21 cellular contexts compared by ENCODE assay signal in genomic region chr11:121583825-121584224, GRCh38.
A peak's percentile ranks its signal among the peaks of the same experiment; 100 is the strongest.
DNase-seq lines count a peak whose midpoint lies in the region; ATAC-seq lines count a peak whose summit lies in the region.
"Had no signal": no experiment of that assay in that cellular context is flagged by ENCODE, and none has a peak within 500 bp of the region (broad histone marks: within the 10 kb centered on the region; RNA-seq: fewer than 3 reads in every experiment).

No MANE protein-coding gene starts in this region.

- no peak for ATAC-seq in activated naive CD4-positive, alpha-beta T cell treated with anti-CD3 and anti-CD28 coated beads, Interleukin-2, amount 50 U/mL, for 72 hours
- ATAC-seq in activated naive CD8-positive, alpha-beta T cell treated with anti-CD3 and anti-CD28 coated beads, Interleukin-2, amount 10 ng/mL, durations not matched to agents 7 days and 5 days (ENCODE audit: low read depth), result no peak
- no peak for ATAC-seq in natural killer cell treated with Interleukin-12 subunit alpha and Interleukin-12 subunit beta and Interleukin-15 and Interleukin-18, amount 100 ng/mL, for 72 hours
- no peak for ATAC-seq in GM18873 (IDR thresholded peaks at IDR 0.05; ENCODE audit: low FRiP score, unreplicated experiment)
- ATAC-seq: left lung had no signal

- H3K9ac ChIP-seq in Karpas-422 (ENCODE audit: low read length), result no peak overlapping the region
- H3K9ac ChIP-seq: BLaER1 had no signal

- H3K27me3 ChIP-seq in Karpas-422 (ENCODE audit: low read length), result no peaks in the 10 kb centered on the region
- H3K27me3 ChIP-seq: BLaER1, left lung had no signal

- no peak overlapping the region for H2AFZ ChIP-seq in Karpas-422 (ENCODE audit: low read length)

- peak overlapping the region; percentile 69 for H3K27ac ChIP-seq in Karpas-422 (ENCODE audit: low read length)
- H3K27ac ChIP-seq: left lung had no signal

- peaks cover 12% of the 10 kb centered on the region; the same call in 1 of the 2 replicates for H3K79me2 ChIP-seq in Karpas-422 (ENCODE audit: low read length)

- no peaks in the 10 kb centered on the region for H4K20me1 ChIP-seq in Karpas-422 (ENCODE audit: insufficient read depth, low read depth, low read length)
- H4K20me1 ChIP-seq: BLaER1 had no signal

- H3K27ac Mint-ChIP-seq in activated naive CD4-positive, alpha-beta T cell treated with anti-CD3 and anti-CD28 coated beads, Interleukin-2, amount 10 ng/mL, durations not matched to agents 7 days and 5 days, result peak overlapping the region; percentile 77
- H3K27ac Mint-ChIP-seq in activated naive CD4-positive, alpha-beta T cell treated with anti-CD3 and anti-CD28 coated beads, Interleukin-2, amount 50 U/mL, for 72 hours, result no peak overlapping the region
- peak overlapping the region; percentile 39 for H3K27ac Mint-ChIP-seq in activated naive CD8-positive, alpha-beta T cell treated with anti-CD3 and anti-CD28 coated beads, Interleukin-2, amount 10 ng/mL, durations not matched to agents 7 days and 5 days
- peak overlapping the region; percentile 77 to 95 for H3K27ac Mint-ChIP-seq in natural killer cell treated with Interleukin-12 subunit alpha and Interleukin-12 subunit beta and Interleukin-15 and Interleukin-18, amount 100 ng/mL, for 72 hours

- CTCF ChIA-PET in activated naive CD4-positive, alpha-beta T cell treated with anti-CD3 and anti-CD28 coated beads, Interleukin-2, amount 10 ng/mL, durations not matched to agents 7 days and 5 days (lab: Charles Lee), result no interaction called here

- peaks cover 82% of the 10 kb centered on the region for H3K4me1 ChIP-seq in Karpas-422 (ENCODE audit: low read length)

- H3K9me3 ChIP-seq in Karpas-422 (ENCODE audit: low read length), result no peaks in the 10 kb centered on the region
- H3K9me3 ChIP-seq: left lung had no signal

- DNase-seq in activated naive CD4-positive, alpha-beta T cell treated with anti-CD3 and anti-CD28 coated beads, Interleukin-2, amount 10 ng/mL, durations not matched to agents 7 days and 5 days, result no peak
- no peak for DNase-seq in activated naive CD4-positive, alpha-beta T cell treated with anti-CD3 and anti-CD28 coated beads, Interleukin-2, amount 50 U/mL, for 72 hours (ENCODE audit: low spot score in 2 of 2)
- no peak for DNase-seq in Karpas-422
- no peak for DNase-seq in activated naive CD8-positive, alpha-beta T cell treated with anti-CD3 and anti-CD28 coated beads, Interleukin-2, amount 10 ng/mL, durations not matched to agents 7 days and 5 days
- no peak for DNase-seq in natural killer cell treated with Interleukin-12 subunit alpha and Interleukin-12 subunit beta and Interleukin-15 and Interleukin-18, amount 100 ng/mL, for 72 hours (ENCODE audit: low spot score)
- no peak for DNase-seq in NCI-H2171 (lab: John Stamatoyannopoulos, UW)
- no peak for DNase-seq in SHP77 (lab: John Stamatoyannopoulos, UW)
- DNase-seq: ACHN; activated CD4-positive, alpha-beta T cell treated with anti-CD3 and anti-CD28 coated beads for 4 hours; activated naive CD4-positive, alpha-beta T cell treated with anti-CD3 and anti-CD28 coated beads, Interleukin-2, amount 50 U/mL, for 16 hours; erythroblast; foreskin fibroblast; left lung; NCI-H1092 treated with DMSO at 0.1 percent for 48 hours; NCI-H2081; posterior cingulate gyrus; SIG-M5; substantia nigra had no signal

- peaks cover 42% of the 10 kb centered on the region for H3K36me3 ChIP-seq in Karpas-422 (ENCODE audit: insufficient read depth, low read length)

- peaks cover 37% of the 10 kb centered on the region for H3K4me1 Mint-ChIP-seq in activated naive CD4-positive, alpha-beta T cell treated with anti-CD3 and anti-CD28 coated beads, Interleukin-2, amount 10 ng/mL, durations not matched to agents 7 days and 5 days
- H3K4me1 Mint-ChIP-seq in activated naive CD8-positive, alpha-beta T cell treated with anti-CD3 and anti-CD28 coated beads, Interleukin-2, amount 10 ng/mL, durations not matched to agents 7 days and 5 days, result peaks cover 12% of the 10 kb centered on the region
- H3K4me1 Mint-ChIP-seq in natural killer cell treated with Interleukin-12 subunit alpha and Interleukin-12 subunit beta and Interleukin-15 and Interleukin-18, amount 100 ng/mL, for 72 hours (ENCODE audit: low read depth in 2 of 2), result peaks cover 38 to 39% of the 10 kb centered on the region in 2 donors

- H3K9me3 Mint-ChIP-seq in activated naive CD4-positive, alpha-beta T cell treated with anti-CD3 and anti-CD28 coated beads, Interleukin-2, amount 10 ng/mL, durations not matched to agents 7 days and 5 days, result peaks cover 5% of the 10 kb centered on the region
- H3K9me3 Mint-ChIP-seq in activated naive CD4-positive, alpha-beta T cell treated with anti-CD3 and anti-CD28 coated beads, Interleukin-2, amount 50 U/mL, for 72 hours, result peaks cover 5 to 11% of the 10 kb centered on the region in 2 donors
- H3K9me3 Mint-ChIP-seq in activated naive CD8-positive, alpha-beta T cell treated with anti-CD3 and anti-CD28 coated beads, Interleukin-2, amount 10 ng/mL, durations not matched to agents 7 days and 5 days, result peaks cover 5% of the 10 kb centered on the region
- peaks cover 3% of the 10 kb centered on the region for H3K9me3 Mint-ChIP-seq in natural killer cell treated with Interleukin-12 subunit alpha and Interleukin-12 subunit beta and Interleukin-15 and Interleukin-18, amount 100 ng/mL, for 72 hours

- no peak overlapping the region for H3K4me3 ChIP-seq in Karpas-422 (ENCODE audit: low read length)
- H3K4me3 ChIP-seq: BLaER1, left lung had no signal

- POLR2A ChIA-PET in activated naive CD8-positive, alpha-beta T cell treated with anti-CD3 and anti-CD28 coated beads, Interleukin-2, amount 10 ng/mL, durations not matched to agents 7 days and 5 days (lab: Charles Lee), result no interaction called here

- no peaks in the 10 kb centered on the region for H3K9me2 ChIP-seq in Karpas-422 (replicated peaks; ENCODE audit: insufficient read depth, low read length)

- H3K4me3 Mint-ChIP-seq in activated naive CD4-positive, alpha-beta T cell treated with anti-CD3 and anti-CD28 coated beads, Interleukin-2, amount 10 ng/mL, durations not matched to agents 7 days and 5 days, result no peak overlapping the region
- H3K4me3 Mint-ChIP-seq in activated naive CD8-positive, alpha-beta T cell treated with anti-CD3 and anti-CD28 coated beads, Interleukin-2, amount 10 ng/mL, durations not matched to agents 7 days and 5 days, result no peak overlapping the region
- H3K4me3 Mint-ChIP-seq in natural killer cell treated with Interleukin-12 subunit alpha and Interleukin-12 subunit beta and Interleukin-15 and Interleukin-18, amount 100 ng/mL, for 72 hours, result no peak overlapping the region
- H3K4me3 Mint-ChIP-seq: neural crest cell had no signal

- H3K27me3 Mint-ChIP-seq in activated naive CD4-positive, alpha-beta T cell treated with anti-CD3 and anti-CD28 coated beads, Interleukin-2, amount 10 ng/mL, durations not matched to agents 7 days and 5 days, result no peaks in the 10 kb centered on the region
- H3K27me3 Mint-ChIP-seq in activated naive CD8-positive, alpha-beta T cell treated with anti-CD3 and anti-CD28 coated beads, Interleukin-2, amount 10 ng/mL, durations not matched to agents 7 days and 5 days, result no peaks in the 10 kb centered on the region
- H3K27me3 Mint-ChIP-seq in natural killer cell treated with Interleukin-12 subunit alpha and Interleukin-12 subunit beta and Interleukin-15 and Interleukin-18, amount 100 ng/mL, for 72 hours, result no peaks in the 10 kb centered on the region

- H3K4me2 ChIP-seq in Karpas-422 (ENCODE audit: low read depth, low read length, poor library complexity, severe bottlenecking), result no peak overlapping the region

- peaks cover 75% of the 10 kb centered on the region for H3K36me3 Mint-ChIP-seq in activated naive CD4-positive, alpha-beta T cell treated with anti-CD3 and anti-CD28 coated beads, Interleukin-2, amount 10 ng/mL, durations not matched to agents 7 days and 5 days
- H3K36me3 Mint-ChIP-seq in activated naive CD4-positive, alpha-beta T cell treated with anti-CD3 and anti-CD28 coated beads, Interleukin-2, amount 50 U/mL, for 72 hours, result peaks cover 36 to 65% of the 10 kb centered on the region in 2 donors
- H3K36me3 Mint-ChIP-seq in activated naive CD8-positive, alpha-beta T cell treated with anti-CD3 and anti-CD28 coated beads, Interleukin-2, amount 10 ng/mL, durations not matched to agents 7 days and 5 days, result peaks cover 37% of the 10 kb centered on the region
- peaks cover 18% of the 10 kb centered on the region for H3K36me3 Mint-ChIP-seq in natural killer cell treated with Interleukin-12 subunit alpha and Interleukin-12 subunit beta and Interleukin-15 and Interleukin-18, amount 100 ng/mL, for 72 hours

Comparison
In these comparisons a context has a peak if more than half of its experiments do, and no peak if none do; other contexts are left out.
1. H3K27ac Mint-ChIP-seq: peak in activated naive CD4-positive, alpha-beta T cell treated with anti-CD3 and anti-CD28 coated beads, Interleukin-2, amount 10 ng/mL, durations not matched to agents 7 days and 5 days (single experiment), activated naive CD8-positive, alpha-beta T cell treated with anti-CD3 and anti-CD28 coated beads, Interleukin-2, amount 10 ng/mL, durations not matched to agents 7 days and 5 days (single experiment) and natural killer cell treated with Interleukin-12 subunit alpha and Interleukin-12 subunit beta and Interleukin-15 and Interleukin-18, amount 100 ng/mL, for 72 hours (2 of 2); none in activated naive CD4-positive, alpha-beta T cell treated with anti-CD3 and anti-CD28 coated beads, Interleukin-2, amount 50 U/mL, for 72 hours (0 of 2).